24 cellular contexts compared by ENCODE assay signal in the genomic region with DNA sequence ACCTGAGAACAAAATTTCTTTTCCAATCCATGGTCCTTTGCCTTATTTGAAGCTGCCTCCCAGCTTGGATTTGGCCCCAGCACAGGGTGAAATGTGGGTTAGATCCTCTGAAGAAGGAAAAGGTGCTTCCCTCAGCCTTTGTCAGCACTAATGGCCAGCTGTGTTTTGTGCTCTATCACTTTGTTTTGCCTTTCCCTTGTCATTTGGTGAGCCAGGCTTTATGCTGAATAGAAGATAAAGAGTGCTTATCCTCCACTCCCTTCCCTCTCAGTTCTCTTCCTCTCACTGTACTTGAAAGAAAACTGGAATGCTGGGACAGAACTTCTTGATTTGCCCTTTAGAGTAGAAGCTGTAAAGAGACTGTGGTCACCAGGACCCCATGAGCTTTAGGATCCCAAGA.
DNase-seq lines count a peak whose midpoint lies in the region; ATAC-seq, FAIRE-seq and TF ChIP-seq lines count a peak whose summit lies in the region.
"Had no signal": no experiment of that assay in that cellular context is flagged by ENCODE, and none has a peak within 500 bp of the region (broad histone marks: within the 10 kb centered on the region; RNA-seq: fewer than 3 reads in every experiment).

No MANE protein-coding gene starts in this region.

- H3K4me3 Mint-ChIP-seq in GM23338 (no peak overlapping the region), neural crest cell (no peak overlapping the region), immature natural killer cell (no peak overlapping the region)
- H3K4me3 Mint-ChIP-seq: activated naive CD8-positive, alpha-beta T cell; naive thymus-derived CD8-positive, alpha-beta T cell had no signal

- H3K4me1 Mint-ChIP-seq in GM23338 (peaks cover 46% of the 10 kb centered on the region), neural crest cell (peaks cover 57% of the 10 kb centered on the region), immature natural killer cell (peaks cover 0 to 7% of the 10 kb centered on the region in 2 donors)

- peaks cover 2% of the 10 kb centered on the region; the same call in 1 of the 2 replicates for H3K79me1 ChIP-seq in H1 (ENCODE audit: low read depth, low read length)

- no peak overlapping the region for H2BK5ac ChIP-seq in H1 (ENCODE audit: low read depth, low read length)

- H3K23me2 ChIP-seq in H1 (ENCODE audit: low read depth, low read length): no peaks in the 10 kb centered on the region; the same call in 1 of the 2 replicates

- H4K5ac ChIP-seq in H1 (ENCODE audit: insufficient read length, low read depth, low read length): no peak overlapping the region

- peak; percentile 46 for DNase-seq in GM23338 (ENCODE audit: low spot score)
- peak; percentile 14 for DNase-seq in NCI-H69 (lab: John Stamatoyannopoulos, UW)
- no peak for DNase-seq in H1 (ENCODE audit: low read depth in 1 of 2, low spot score in 2 of 2)
- DNase-seq in neural crest cell (ENCODE audit: low read depth, low spot score): no peak
- no peak for DNase-seq in GF-D8 (lab: John Stamatoyannopoulos, UW)
- no peak for DNase-seq in immature natural killer cell
- DNase-seq: activated effector memory CD4-positive, alpha-beta T cell treated with Interleukin-2 at 50 U/mL for 16 hours; activated T-cell treated with anti-CD3 and anti-CD28 coated beads for 4 hours; C1 segment of cervical spinal cord; cortex of kidney; DND-41; naive thymus-derived CD8-positive, alpha-beta T cell; NCI-H1105 treated with DMSO at 0.1 percent for 48 hours; NCI-H1930; NCI-H526 treated with DMSO at 0.1 percent for 48 hours; stimulated activated CD4-positive, alpha-beta T cell treated with anti-CD3 and anti-CD28 coated beads, Interleukin-2, amount 100 ng/mL, for 24 hours had no signal

- H3F3A ChIP-seq in GM23338 (replicated peaks; ENCODE audit: low read depth): no peaks in the 10 kb centered on the region

- FAIRE-seq in H1 (lab: Jason Lieb, UNC): peak; percentile 32
- FAIRE-seq: GM18507, keratinocyte had no signal

- H3K23ac ChIP-seq in H1 (ENCODE audit: insufficient read length): no peak overlapping the region

- H3K27me3 Mint-ChIP-seq in GM23338 (ENCODE audit: insufficient read depth, low read depth, poor library complexity) (peaks cover 2% of the 10 kb centered on the region), neural crest cell (ENCODE audit: low read depth) (no peaks in the 10 kb centered on the region), immature natural killer cell (ENCODE audit: low read depth in 3 of 3) (peaks cover 0 to 1% (median 0%) of the 10 kb centered on the region in 3 donors)
- H3K27me3 Mint-ChIP-seq: activated naive CD8-positive, alpha-beta T cell; naive thymus-derived CD8-positive, alpha-beta T cell had no signal

- H3K27ac ChIP-seq in GM23338 (ENCODE audit: low read depth) (no peak overlapping the region), H1 (ENCODE audit: low read depth, low read length) (no peak overlapping the region)
- H3K27ac ChIP-seq: HL-60, ovary, right atrium auricular region had no signal

- no peak for TF ChIP-seq RAD21 in H1 (IDR thresholded peaks at IDR 0.05 in 1 of 2, conservative IDR thresholded peaks at IDR 0.05 in 1 of 2; ENCODE audit: low read depth in 2 of 2, low read length in 2 of 2)

- no peak overlapping the region for H3K27ac Mint-ChIP-seq in GM23338
- H3K27ac Mint-ChIP-seq in neural crest cell (ENCODE audit: unreplicated experiment): peak overlapping the region; percentile 2
- peak overlapping the region in 1 of 6 donors; percentile 46 for H3K27ac Mint-ChIP-seq in immature natural killer cell
- H3K27ac Mint-ChIP-seq: activated naive CD8-positive, alpha-beta T cell had no signal

- no peak overlapping the region for H3K18ac ChIP-seq in H1 (ENCODE audit: extremely low read depth, low read length)

- H3K36me3 Mint-ChIP-seq in GM23338 (ENCODE audit: low read depth): 0 out of 3 replicates have a peak, but pooled peaks cover 3% of the 10 kb centered on the region
- peaks cover 2% of the 10 kb centered on the region for H3K36me3 Mint-ChIP-seq in neural crest cell (ENCODE audit: low read depth)
- peaks cover 6% of the 10 kb centered on the region in 3 donors for H3K36me3 Mint-ChIP-seq in immature natural killer cell

- 0 out of 2 replicates have a peak overlapping the region, but pooled peaks have one; percentile 13 for H3K4me2 ChIP-seq in GM23338
- H3K4me2 ChIP-seq in H1 (ENCODE audit: insufficient read depth in 1 of 2, low read depth in 2 of 2, low read length in 2 of 2): no peak overlapping the region

- no peaks in the 10 kb centered on the region for H3K27me3 ChIP-seq in GM23338 (ENCODE audit: insufficient read depth)
- H3K27me3 ChIP-seq in H1 (replicated peaks in 1 of 4; ENCODE audit: control insufficient read depth in 3 of 4, extremely low read depth in 1 of 4, insufficient read depth in 3 of 4, low read length in 3 of 4): no peaks in the 10 kb centered on the region
- H3K27me3 ChIP-seq: ovary, right atrium auricular region, tibial nerve had no signal

- TF ChIP-seq POLR2A in H1 (IDR thresholded peaks at IDR 0.05; ENCODE audit: control extremely low read depth in 1 of 2, low read depth in 2 of 2, low read length in 2 of 2): no peak

- ATAC-seq in GM23338 (peak; percentile 84), HG03039 (IDR thresholded peaks at IDR 0.05; ENCODE audit: unreplicated experiment) (no peak)
- ATAC-seq: naive thymus-derived CD8-positive, alpha-beta T cell had no signal

- H3K56ac ChIP-seq in H1 (replicated peaks; ENCODE audit: insufficient read length, low read depth, low read length): no peak overlapping the region

- H3K9me2 ChIP-seq in GM23338 (ENCODE audit: insufficient read depth): no peaks in the 10 kb centered on the region

- CTCF ChIA-PET in H1 (lab: Charles Lee; ENCODE audit: partially characterized antibody): interaction anchor here (0.7 to 1.9 kb wide), 8 partner anchors 8 to 240 kb away, joined by 3 to 7 read pairs (median 4); no protein-coding TSS in a partner anchor

- H2BK15ac ChIP-seq in H1 (ENCODE audit: low read length): no peak overlapping the region

- TF ChIP-seq CTCF in GM23338 (conservative IDR thresholded peaks at IDR 0.05; ENCODE audit: low read depth in 2 of 2): no peak
- no peak for TF ChIP-seq CTCF in H1 (IDR thresholded peaks at IDR 0.05; ENCODE audit: control extremely low read depth in 1 of 3, insufficient read depth in 1 of 3, low read depth in 1 of 3, low read length in 3 of 3)
- no peak for TF ChIP-seq CTCF in neural crest cell (conservative IDR thresholded peaks at IDR 0.05)

- peaks cover 44% of the 10 kb centered on the region for H3K4me1 ChIP-seq in GM23338 (ENCODE audit: insufficient read depth)
- peaks cover 2 to 16% (median 8%) of the 10 kb centered on the region in 4 experiments; a peak in 5 of 7 replicates for H3K4me1 ChIP-seq in H1 (replicated peaks in 1 of 4; ENCODE audit: control insufficient read depth in 3 of 4, insufficient read depth in 4 of 4, low read length in 3 of 4)

- no peak overlapping the region for H3K9ac ChIP-seq in H1 (replicated peaks in 1 of 4; ENCODE audit: extremely low read depth in 1 of 4, low read depth in 3 of 4, low read length in 3 of 4)

- H2BK12ac ChIP-seq in H1 (ENCODE audit: low read depth, low read length): no peak overlapping the region

- H2BK20ac ChIP-seq in H1 (ENCODE audit: low read length): no peak overlapping the region

- POLR2A ChIA-PET in H1 (lab: Charles Lee; ENCODE audit: partially characterized antibody): interaction anchor here (1.4 kb wide), 1 partner anchor 10 kb away, joined by 5 read pairs; no protein-coding TSS in a partner anchor

- no peak overlapping the region for H4K8ac ChIP-seq in H1 (ENCODE audit: extremely low read depth, insufficient read depth, low read length)

- H4K20me1 ChIP-seq in GM23338 (replicated peaks; ENCODE audit: insufficient read depth) (peaks cover 28% of the 10 kb centered on the region; the same call in 1 of the 2 replicates), H1 (replicated peaks in 1 of 2; ENCODE audit: control insufficient read depth in 1 of 2, insufficient read depth in 2 of 2, low read length in 2 of 2) (peaks cover 3 to 6% of the 10 kb centered on the region in 2 experiments)

- H4K91ac ChIP-seq in H1 (replicated peaks; ENCODE audit: insufficient read length, low read length): no peak overlapping the region

- no peak overlapping the region for H2BK120ac ChIP-seq in H1 (replicated peaks; ENCODE audit: low read depth, low read length)

- no peak overlapping the region for H2AK5ac ChIP-seq in H1 (ENCODE audit: low read depth, low read length)

- no peaks in the 10 kb centered on the region for H3K9me3 Mint-ChIP-seq in GM23338
- no peaks in the 10 kb centered on the region for H3K9me3 Mint-ChIP-seq in neural crest cell
- H3K9me3 Mint-ChIP-seq in immature natural killer cell: no peaks in the 10 kb centered on the region
- H3K9me3 Mint-ChIP-seq: naive thymus-derived CD8-positive, alpha-beta T cell had no signal

- H3K79me2 ChIP-seq in GM23338 (replicated peaks; ENCODE audit: insufficient read depth): peaks cover 3% of the 10 kb centered on the region; the same call in 1 of the 2 replicates
- no peaks in the 10 kb centered on the region for H3K79me2 ChIP-seq in H1 (ENCODE audit: control insufficient read depth in 1 of 2, insufficient read depth in 2 of 2, low read length in 2 of 2)

- H3K36me3 ChIP-seq in GM23338 (ENCODE audit: insufficient read depth) (no peaks in the 10 kb centered on the region), H1 (ENCODE audit: control insufficient read depth in 2 of 4, insufficient read depth in 4 of 4, low read length in 3 of 4) (no peaks in the 10 kb centered on the region; a peak in 1 of 8 replicates)
- H3K36me3 ChIP-seq: ovary, right atrium auricular region, tibial nerve had no signal

- TF ChIP-seq EP300 in H1 (IDR thresholded peaks at IDR 0.05; ENCODE audit: borderline replicate concordance in 1 of 2, low read depth in 2 of 2, low read length in 2 of 2): no peak

- H2AFZ ChIP-seq in GM23338 (no peak overlapping the region), H1 (ENCODE audit: low read length) (no peak overlapping the region)

- H3K14ac ChIP-seq in H1 (ENCODE audit: insufficient read length): no peak overlapping the region

- no peaks in the 10 kb centered on the region for H3K9me3 ChIP-seq in H1 (ENCODE audit: insufficient read depth in 2 of 2, low read depth in 1 of 2, low read length in 1 of 2)
- H3K9me3 ChIP-seq: ovary, right atrium auricular region, tibial nerve had no signal

- H3K4ac ChIP-seq in H1 (replicated peaks; ENCODE audit: insufficient read length, low read depth, low read length): no peak overlapping the region

- H3K4me3 ChIP-seq in GM23338 (no peak overlapping the region), H1 (ENCODE audit: extremely low read depth in 1 of 4, insufficient read depth in 2 of 4, low read depth in 3 of 4, low read length in 4 of 4) (no peak overlapping the region)
- H3K4me3 ChIP-seq: ovary, right atrium auricular region, tibial nerve had no signal

TF ChIP-seq in GM23338, 12 proteins besides CTCF, POLR2A, EP300 and RAD21 (continues in another document):
- TF ChIP-seq POLR2AphosphoS5 (IDR thresholded peaks at IDR 0.05; ENCODE audit: low read depth): no peak
- TF ChIP-seq JUNB (IDR thresholded peaks at IDR 0.05; ENCODE audit: unreplicated experiment): no peak
- no peak for TF ChIP-seq CREB1 (CRISPR knock-in tag; IDR thresholded peaks at IDR 0.05; ENCODE audit: low read depth)

TF ChIP-seq in H1, 55 proteins besides CTCF, POLR2A, EP300 and RAD21 (continues in another document):
- no peak for TF ChIP-seq TBP (IDR thresholded peaks at IDR 0.05; ENCODE audit: low read depth, low read length)
- TF ChIP-seq SIN3A (conservative IDR thresholded peaks at IDR 0.05 in 1 of 2, IDR thresholded peaks at IDR 0.05 in 1 of 2; ENCODE audit: low read depth in 1 of 2, low read length in 2 of 2): peak; percentile 39 to 70; a peak in 1 of 4 replicates

Comparison
In these comparisons a context has a peak if more than half of its experiments do, and no peak if none do; other contexts are left out.
1. DNase-seq: peak in GM23338 (single experiment) and NCI-H69 (single experiment); none in H1 (0 of 2), neural crest cell (single experiment), GF-D8 (single experiment) and immature natural killer cell (0 of 3).